ENCODE assay signal across 26 cellular contexts in the genomic region with DNA sequence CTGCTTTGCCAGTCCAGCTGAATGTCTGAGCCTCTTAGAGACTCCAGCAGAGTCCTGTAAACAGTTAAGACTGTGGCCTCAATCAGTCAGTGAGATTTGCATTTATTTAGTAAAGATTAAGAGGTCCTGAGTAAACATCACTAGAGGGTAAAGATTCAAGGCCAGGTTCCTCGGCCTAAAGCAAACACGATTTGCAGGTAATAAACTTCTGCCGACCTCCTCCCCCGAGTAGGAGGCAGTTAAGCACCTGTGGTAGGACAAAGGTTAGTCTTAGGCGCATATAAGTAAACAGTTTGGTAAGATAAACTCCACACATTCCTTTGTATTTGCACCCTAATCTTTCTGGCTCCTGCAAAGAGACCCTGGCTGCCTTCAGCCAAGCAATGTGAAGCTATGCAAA.
"Had no signal": no experiment of that assay in that cellular context is flagged by ENCODE, and none has a peak within 500 bp of the region (broad histone marks: within the 10 kb centered on the region; RNA-seq: fewer than 3 reads in every experiment).

No MANE protein-coding gene starts in this region.

- H3K27ac Mint-ChIP-seq: activated CD4-positive, alpha-beta memory T cell treated with anti-CD3 and anti-CD28 coated beads for 36 hours; activated CD4-positive, alpha-beta T cell treated with anti-CD3 and anti-CD28 coated beads for 36 hours; activated naive CD4-positive, alpha-beta T cell treated with anti-CD3 and anti-CD28 coated beads, Interleukin-2, amount 50 U/mL, for 72 hours; activated T-helper 1 cell treated with anti-CD3 and anti-CD28 coated beads, Interleukin-12 subunit alpha, Interleukin-12 subunit beta, Interleukin-2, Interleukin-4 antibody, amounts not matched to agents 30 ng/mL and 10 ng/mL and 1 ng/mL, durations not matched to agents 14 hours and 24 hours and 36 hours; dendritic cell treated with granulocyte-macrophage colony-stimulating factor and Interleukin-4, amounts not matched to agents 40 ng/mL and 50 ng/mL, for 4 days; stimulated activated naive CD8-positive, alpha-beta T cell treated with anti-CD3 and anti-CD28 coated beads, Interleukin-15, Interleukin-2, amounts not matched to agents 100 ng/mL and 50 ng/mL, for 24 hours; T-helper 2 cell treated with Interferon-gamma antibody and Interleukin-4, amounts not matched to agents 5 μg/mL and 100 μg/mL, for 36 hours had no signal

- H3K27me3 ChIP-seq: adrenal gland, esophagus squamous epithelium, right atrium auricular region, vagina had no signal

- H3K4me1 Mint-ChIP-seq: activated CD4-positive, alpha-beta T cell treated with anti-CD3 and anti-CD28 coated beads for 36 hours had no signal

- ATAC-seq: activated CD4-positive, alpha-beta T cell treated with anti-CD3 and anti-CD28 coated beads for 36 hours; activated naive CD4-positive, alpha-beta T cell treated with anti-CD3 and anti-CD28 coated beads, Interleukin-2, amount 50 U/mL, for 72 hours had no signal

- H3K36me3 ChIP-seq: adrenal gland, esophagus squamous epithelium, left ventricle myocardium inferior, prostate gland, right atrium auricular region, vagina had no signal

- H3K36me3 Mint-ChIP-seq: activated CD4-positive, alpha-beta memory T cell treated with anti-CD3 and anti-CD28 coated beads for 36 hours; activated naive CD4-positive, alpha-beta T cell treated with anti-CD3 and anti-CD28 coated beads, Interleukin-2, amount 50 U/mL, for 72 hours had no signal

- H3K4me3 Mint-ChIP-seq: activated CD4-positive, alpha-beta memory T cell treated with anti-CD3 and anti-CD28 coated beads for 36 hours; activated CD4-positive, alpha-beta T cell treated with anti-CD3 and anti-CD28 coated beads for 36 hours; activated T-helper 1 cell treated with anti-CD3 and anti-CD28 coated beads, Interleukin-12 subunit alpha, Interleukin-12 subunit beta, Interleukin-2, Interleukin-4 antibody, amounts not matched to agents 30 ng/mL and 10 ng/mL and 1 ng/mL, durations not matched to agents 14 hours and 24 hours and 36 hours; dendritic cell treated with granulocyte-macrophage colony-stimulating factor and Interleukin-4, amounts not matched to agents 40 ng/mL and 50 ng/mL, for 4 days; stimulated activated naive CD8-positive, alpha-beta T cell treated with anti-CD3 and anti-CD28 coated beads, Interleukin-15, Interleukin-2, amounts not matched to agents 100 ng/mL and 50 ng/mL, for 24 hours; T-helper 2 cell treated with Interferon-gamma antibody and Interleukin-4, amounts not matched to agents 5 μg/mL and 100 μg/mL, for 36 hours had no signal

- H3K9me3 Mint-ChIP-seq: activated T-helper 1 cell treated with anti-CD3 and anti-CD28 coated beads, Interleukin-12 subunit alpha, Interleukin-12 subunit beta, Interleukin-2, Interleukin-4 antibody, amounts not matched to agents 30 ng/mL and 10 ng/mL and 1 ng/mL, durations not matched to agents 14 hours and 24 hours and 36 hours; dendritic cell treated with granulocyte-macrophage colony-stimulating factor and Interleukin-4, amounts not matched to agents 40 ng/mL and 50 ng/mL, for 4 days had no signal

- H3K27ac ChIP-seq: adrenal gland, esophagus squamous epithelium, left ventricle myocardium inferior, prostate gland, right atrium auricular region, skin epidermis, vagina had no signal

- H3K27me3 Mint-ChIP-seq: activated CD4-positive, alpha-beta memory T cell treated with anti-CD3 and anti-CD28 coated beads for 36 hours; activated CD4-positive, alpha-beta T cell treated with anti-CD3 and anti-CD28 coated beads for 36 hours; dendritic cell treated with granulocyte-macrophage colony-stimulating factor and Interleukin-4, amounts not matched to agents 40 ng/mL and 50 ng/mL, for 4 days; stimulated activated naive CD8-positive, alpha-beta T cell treated with anti-CD3 and anti-CD28 coated beads, Interleukin-15, Interleukin-2, amounts not matched to agents 100 ng/mL and 50 ng/mL, for 24 hours had no signal

- H3K4me1 ChIP-seq: adrenal gland, esophagus squamous epithelium, left ventricle myocardium inferior, prostate gland, right atrium auricular region, vagina had no signal

- DNase-seq: activated CD4-positive, alpha-beta memory T cell treated with anti-CD3 and anti-CD28 coated beads for 36 hours; activated CD4-positive, alpha-beta T cell treated with anti-CD3 and anti-CD28 coated beads for 36 hours; activated gamma-delta T cell treated with Interleukin-2 at 50 U/mL for 16 hours; activated T-cell treated with anti-CD3 and anti-CD28 coated beads for 4 hours; adrenal gland; effector CD8-positive, alpha-beta T cell; esophagus squamous epithelium; hippocampal formation; kidney; left ventricle myocardium inferior; mammary epithelial cell; occipital lobe; stimulated activated CD4-positive, alpha-beta T cell treated with anti-CD3 and anti-CD28 coated beads, Interleukin-15, amount 100 ng/mL, for 24 hours; stimulated activated CD4-positive, alpha-beta T cell treated with anti-CD3 and anti-CD28 coated beads, Interleukin-2, amount 100 ng/mL, for 48 hours; trophoblast cell had no signal

- FAIRE-seq: endothelial cell of umbilical vein, TTC549 had no signal

- H3K9me3 ChIP-seq: adrenal gland, esophagus squamous epithelium, left ventricle myocardium inferior, prostate gland, right atrium auricular region, vagina had no signal

- H3K4me3 ChIP-seq: adrenal gland, esophagus squamous epithelium, left ventricle myocardium inferior, prostate gland, right atrium auricular region, skin epidermis, vagina had no signal
